Comparison of ENCODE assay signal across 16 cellular contexts in genomic region chr17:76405607-76405966, GRCh38. TPM values are rescaled to one million over a fixed set of nuclear protein-coding genes. Genes with fewer than 3 reads are reported as not detected.
DNase-seq lines count a peak whose midpoint lies in the region; ATAC-seq and TF ChIP-seq lines count a peak whose summit lies in the region.
"Had no signal": no experiment of that assay in that cellular context is flagged by ENCODE, and none has a peak within 500 bp of the region (broad histone marks: within the 10 kb centered on the region; RNA-seq: fewer than 3 reads in every experiment).

No MANE protein-coding gene starts in this region.

- H3F3A ChIP-seq in DOHH2 (ENCODE audit: control insufficient read depth, insufficient read depth): no peaks in the 10 kb centered on the region

- no peaks in the 10 kb centered on the region for H3K9me2 ChIP-seq in DOHH2 (replicated peaks; ENCODE audit: control insufficient read depth, low read length)
- no peaks in the 10 kb centered on the region for H3K9me2 ChIP-seq in OCI-LY7 (ENCODE audit: insufficient read depth, low read length)

- intact Hi-C loops in OCI-LY7 (cut with micrococcal nuclease; ENCODE audit: unreplicated experiment): loop anchor here (5.0 kb wide), 1 partner anchor 142 kb away; no protein-coding TSS in a partner anchor
- intact Hi-C loops in right cardiac atrium (cut with DNase I): loop anchor here in 3 of 4 donors (5.0 to 10.0 kb wide), 4 partner anchors 42 to 102 kb away; partner anchors contain the start of gene UBE2O (in 1 of the 3)
- intact Hi-C loops in posterior vena cava (cut with DNase I): loop anchor here in 1 of 2 donors (5.0 kb wide), 1 partner anchor 102 kb away; no protein-coding TSS in a partner anchor
- intact Hi-C loops in Calu3 (cut with micrococcal nuclease; ENCODE audit: unreplicated experiment): loop anchor here (5.0 kb wide), 1 partner anchor 97 kb away; the partner anchor contains the start of gene RHBDF2

- DNase-seq in OCI-LY7 (ENCODE audit: low spot score): no peak
- peak in 2 of 3 donors; percentile 35 to 46 for DNase-seq in right cardiac atrium
- peak; percentile 16 for DNase-seq in posterior vena cava (ENCODE audit: low spot score)
- DNase-seq in ecto neural progenitor cell (ENCODE audit: low spot score): no peak
- no peak for DNase-seq in activated CD4-positive, alpha-beta T cell treated with anti-CD3 and anti-CD28 coated beads, Interleukin-2, amount 50 U/mL, for 48 hours
- DNase-seq in T-helper 17 cell: no peak
- no peak for DNase-seq in Calu3
- DNase-seq: ACHN; activated CD8-positive, alpha-beta T cell treated with anti-CD3 and anti-CD28 coated beads for 36 hours; activated naive CD4-positive, alpha-beta T cell; caudate nucleus; upper lobe of left lung had no signal

- ATAC-seq in right cardiac atrium (peak in 1 of 2 donors; percentile 9), T-helper 17 cell (no peak)
- ATAC-seq: activated CD8-positive, alpha-beta T cell treated with anti-CD3 and anti-CD28 coated beads for 36 hours had no signal

- H3K4me1 Mint-ChIP-seq in T-helper 17 cell (peaks cover 15% of the 10 kb centered on the region), Calu3 (ENCODE audit: low read depth, unreplicated experiment) (no peaks in the 10 kb centered on the region)

- H3K36me3 Mint-ChIP-seq in T-helper 17 cell (ENCODE audit: low read depth) (peaks cover 16% of the 10 kb centered on the region), Calu3 (ENCODE audit: insufficient read depth, unreplicated experiment) (peaks cover 28% of the 10 kb centered on the region)

- no peak overlapping the region for H3K27ac Mint-ChIP-seq in T-helper 17 cell
- H3K27ac Mint-ChIP-seq in Calu3 (ENCODE audit: unreplicated experiment): no peak overlapping the region
- H3K27ac Mint-ChIP-seq: activated CD8-positive, alpha-beta T cell treated with anti-CD3 and anti-CD28 coated beads for 36 hours had no signal

- WGBS in right cardiac atrium: 75% methylated on average over 9 of the region's 9 CpGs

- no peaks in the 10 kb centered on the region for H3K27me3 Mint-ChIP-seq in T-helper 17 cell
- no peaks in the 10 kb centered on the region for H3K27me3 Mint-ChIP-seq in Calu3 (ENCODE audit: unreplicated experiment)
- H3K27me3 Mint-ChIP-seq: activated CD8-positive, alpha-beta T cell treated with anti-CD3 and anti-CD28 coated beads for 36 hours had no signal

- no peaks in the 10 kb centered on the region for H3K9me3 Mint-ChIP-seq in Calu3 (ENCODE audit: low read depth, unreplicated experiment)
- H3K9me3 Mint-ChIP-seq: activated CD8-positive, alpha-beta T cell treated with anti-CD3 and anti-CD28 coated beads for 36 hours had no signal

- H4K20me1 ChIP-seq in DOHH2 (ENCODE audit: control insufficient read depth, insufficient read depth, low read depth, low read length) (peaks cover 11% of the 10 kb centered on the region; the same call in 1 of the 2 replicates), OCI-LY7 (ENCODE audit: insufficient read depth, low read length) (peaks cover 9% of the 10 kb centered on the region; the same call in 1 of the 2 replicates)

- H3K4me3 ChIP-seq in DOHH2 (ENCODE audit: low read length) (no peak overlapping the region), OCI-LY7 (ENCODE audit: low read depth, low read length, poor library complexity, severe bottlenecking) (no peak overlapping the region), right cardiac atrium (ENCODE audit: low read length) (no peak overlapping the region)
- H3K4me3 ChIP-seq: HAP-1, SK-N-MC, upper lobe of left lung had no signal

- no peak overlapping the region for H2AFZ ChIP-seq in OCI-LY7 (ENCODE audit: low read length)

- no peak overlapping the region for H3K4me3 Mint-ChIP-seq in T-helper 17 cell
- H3K4me3 Mint-ChIP-seq in Calu3 (ENCODE audit: low read depth, unreplicated experiment): no peak overlapping the region
- H3K4me3 Mint-ChIP-seq: activated CD8-positive, alpha-beta T cell treated with anti-CD3 and anti-CD28 coated beads for 36 hours had no signal

- TF ChIP-seq CTCF in DOHH2 (IDR thresholded peaks at IDR 0.05; ENCODE audit: low read depth, low read length, poor library complexity, severe bottlenecking) (no peak), OCI-LY7 (conservative IDR thresholded peaks at IDR 0.05; ENCODE audit: low read length) (no peak), Calu3 (IDR thresholded peaks at IDR 0.05; ENCODE audit: unreplicated experiment) (no peak)

- H3K36me3 ChIP-seq in DOHH2 (ENCODE audit: control insufficient read depth, low read length): peaks cover 48% of the 10 kb centered on the region
- peaks cover 67% of the 10 kb centered on the region for H3K36me3 ChIP-seq in OCI-LY7 (ENCODE audit: insufficient read depth, low read length)

- H3K27ac ChIP-seq in DOHH2 (ENCODE audit: low read depth, low read length) (no peak overlapping the region), OCI-LY7 (ENCODE audit: low read depth, low read length, poor library complexity, severe bottlenecking) (peak overlapping the region; percentile 15), right cardiac atrium (ENCODE audit: low read length) (peak overlapping the region; percentile 87)
- H3K27ac ChIP-seq: SK-N-MC, upper lobe of left lung had no signal

- peaks cover 41% of the 10 kb centered on the region for H3K79me2 ChIP-seq in DOHH2 (ENCODE audit: control insufficient read depth, low read length)
- peaks cover 29% of the 10 kb centered on the region; the same call in 1 of the 2 replicates for H3K79me2 ChIP-seq in OCI-LY7 (ENCODE audit: insufficient read depth, low read depth, low read length)

- BruUV-seq in OCI-LY7 (replicated peaks; lab: Mats Ljungman, UMichigan): no TSS peak
- no TSS peak for BruUV-seq in Calu3 (replicated peaks; lab: Mats Ljungman, UMichigan)

- H3K4me2 ChIP-seq in DOHH2 (ENCODE audit: low read length) (peak overlapping the region; percentile 56), OCI-LY7 (ENCODE audit: low read length) (peak overlapping the region; percentile 52; the same call in 1 of the 2 replicates)

- no peaks in the 10 kb centered on the region for H3K9me3 ChIP-seq in DOHH2 (ENCODE audit: control insufficient read depth, insufficient read depth, low read length)
- H3K9me3 ChIP-seq in OCI-LY7 (ENCODE audit: low read length): no peaks in the 10 kb centered on the region
- no peaks in the 10 kb centered on the region for H3K9me3 ChIP-seq in right cardiac atrium (ENCODE audit: control insufficient read depth, low read length)
- H3K9me3 ChIP-seq in T-helper 17 cell (ENCODE audit: control insufficient read depth, low read length, poor library complexity, severe bottlenecking): no peaks in the 10 kb centered on the region
- H3K9me3 ChIP-seq: HAP-1, upper lobe of left lung had no signal

- CTCF ChIA-PET in OCI-LY7 (lab: Charles Lee; ENCODE audit: unreplicated experiment): interaction anchor here (0.9 to 1.0 kb wide), 2 partner anchors 53 to 97 kb away, joined by 4 to 7 read pairs; no protein-coding TSS in a partner anchor
- CTCF ChIA-PET in Calu3 (lab: Charles Lee): no interaction called here

- peaks cover 45% of the 10 kb centered on the region for H3K4me1 ChIP-seq in DOHH2 (ENCODE audit: control insufficient read depth, low read length)
- H3K4me1 ChIP-seq in OCI-LY7 (ENCODE audit: insufficient read depth, low read length, poor library complexity, severe bottlenecking): peaks cover 39% of the 10 kb centered on the region
- peaks cover 8% of the 10 kb centered on the region for H3K4me1 ChIP-seq in right cardiac atrium (ENCODE audit: control insufficient read depth, insufficient read depth, low read length)
- H3K4me1 ChIP-seq: HAP-1 had no signal

- POLR2A ChIA-PET in OCI-LY7 (lab: Charles Lee): interaction anchor here (0.7 to 1.2 kb wide), 4 partner anchors 21 to 97 kb away, joined by 3 to 14 read pairs (median 3); no protein-coding TSS in a partner anchor

- H3K27me3 ChIP-seq in DOHH2 (ENCODE audit: control insufficient read depth, low read length) (no peaks in the 10 kb centered on the region), right cardiac atrium (ENCODE audit: control insufficient read depth, insufficient read depth) (no peaks in the 10 kb centered on the region)
- H3K27me3 ChIP-seq: dorsolateral prefrontal cortex, upper lobe of left lung had no signal

RNA-seq across cellular contexts. Expression of gene SPHK1, which starts 21.2 kb away (rescaled TPM):
- total RNA-seq in OCI-LY7 (2014; rRNA removed; shearing (Covaris generic)): 0.28 and 0.36 TPM in 2 replicates
- total RNA-seq in OCI-LY7 (2022) (0.22 and 0.78 TPM in 2 replicates), right cardiac atrium (10 to 100 TPM in 1 of 4 donors, 1 to 10 TPM in 3; 3.5 to 13.6 (median 3.8) TPM), posterior vena cava (10 to 100 TPM; 13.8 to 36.6 TPM), T-helper 17 cell (1 to 10 TPM; 2.4 to 6.0 TPM), Calu3 (2022) (1.5 and 1.7 TPM in 2 replicates)
- 3.8 TPM for polyA plus RNA-seq in right cardiac atrium

RNA-seq across cellular contexts. Expression of gene UBE2O, which starts 47.4 kb away (rescaled TPM):
- total RNA-seq in OCI-LY7 (2014; rRNA removed; shearing (Covaris generic)): 43.4 and 55.1 TPM in 2 replicates
- total RNA-seq in OCI-LY7 (2022): 71.0 and 79.6 TPM in 2 replicates
- 10 to 100 TPM; 24.2 to 37.3 (median 34.1) TPM for total RNA-seq in right cardiac atrium
- 23.0 TPM for polyA plus RNA-seq in right cardiac atrium
- total RNA-seq in posterior vena cava: 10 to 100 TPM; 17.2 to 17.9 TPM
- 10 to 100 TPM; 29.1 to 38.9 TPM for total RNA-seq in T-helper 17 cell
- total RNA-seq in Calu3 (2022): 29.0 and 34.4 TPM in 2 replicates

RNA-seq across cellular contexts. Expression of gene PRPSAP1, which starts 51.9 kb away (rescaled TPM):
- total RNA-seq in OCI-LY7 (2014; rRNA removed; shearing (Covaris generic)): 52.6 and 53.3 TPM in 2 replicates
- total RNA-seq in OCI-LY7 (2022) (111 and 130 TPM in 2 replicates), right cardiac atrium (10 to 100 TPM; 31.9 to 45.3 (median 39.1) TPM), posterior vena cava (10 to 100 TPM; 33.7 to 34.8 TPM), T-helper 17 cell (10 to 100 TPM; 19.4 to 22.1 TPM), Calu3 (2022) (41.2 and 42.6 TPM in 2 replicates)
- 37.4 TPM for polyA plus RNA-seq in right cardiac atrium

Comparison
In these comparisons a context has a peak if more than half of its experiments do, and no peak if none do; other contexts are left out.
1. DNase-seq: peak in right cardiac atrium (2 of 3) and posterior vena cava (single experiment); none in OCI-LY7 (single experiment), ecto neural progenitor cell (single experiment), activated CD4-positive, alpha-beta T cell treated with anti-CD3 and anti-CD28 coated beads, Interleukin-2, amount 50 U/mL, for 48 hours (0 of 2), T-helper 17 cell (0 of 3) and Calu3 (single experiment).